Comparison of ENCODE assay signal across 1 cellular context in the genomic region with DNA sequence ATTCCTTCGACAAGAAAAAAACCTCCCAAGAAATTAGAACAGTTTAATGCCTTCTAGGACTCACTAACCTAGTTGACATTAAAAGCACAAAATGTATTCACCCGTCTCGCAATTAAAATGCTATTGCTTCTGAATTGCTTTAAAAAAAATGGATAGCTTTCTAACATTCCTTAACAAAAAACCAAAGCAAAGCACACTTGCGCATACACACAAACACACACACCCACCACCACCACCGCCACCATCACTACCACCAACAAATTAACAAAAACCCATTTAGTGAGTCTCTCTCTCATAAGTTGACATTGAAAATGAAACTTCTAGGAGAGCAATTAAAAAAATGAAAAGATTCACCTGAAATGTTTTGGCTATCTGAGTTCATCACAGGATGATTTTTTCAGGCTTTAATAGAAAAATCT.
TF ChIP-seq lines count a peak whose summit lies in the region.

No MANE protein-coding gene starts in this region.

TF ChIP-seq in WTC11, 78 proteins besides CTCF, POLR2A, EP300 and RAD21 (continued from another document):
- TF ChIP-seq, protein P1, sequence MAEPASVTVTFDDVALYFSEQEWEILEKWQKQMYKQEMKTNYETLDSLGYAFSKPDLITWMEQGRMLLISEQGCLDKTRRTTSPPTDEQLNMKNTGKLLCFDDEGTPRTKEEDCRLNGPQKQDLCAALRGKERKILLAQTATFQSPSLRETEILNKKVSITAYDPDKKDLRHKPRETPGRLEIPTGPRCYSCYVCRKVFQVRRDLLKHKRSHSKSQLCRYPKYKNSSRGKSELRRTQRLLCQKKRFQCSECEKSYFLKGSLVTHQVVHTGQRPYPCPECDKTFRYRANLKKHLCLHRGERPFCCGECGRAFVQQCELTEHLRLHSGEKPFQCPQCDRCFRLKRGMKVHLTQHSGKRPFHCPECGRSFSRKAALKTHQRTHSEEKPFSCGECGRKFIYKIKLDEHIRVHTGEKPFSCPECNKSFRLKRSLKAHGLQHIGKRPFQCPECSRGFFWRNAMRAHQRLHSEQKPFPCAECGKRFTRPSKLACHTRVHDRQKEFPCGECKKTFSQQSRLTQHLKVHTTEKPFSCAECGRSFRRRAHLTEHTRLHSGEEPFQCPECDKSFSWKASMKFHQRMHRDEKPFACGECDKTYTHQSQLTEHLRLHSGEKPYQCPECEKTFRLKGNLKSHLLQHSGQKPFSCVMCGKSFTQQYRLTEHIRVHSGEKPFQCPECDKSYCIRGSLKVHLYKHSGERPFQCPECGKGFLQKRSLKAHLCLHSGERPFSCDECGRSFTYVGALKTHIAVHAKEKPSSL (CRISPR knock-in tag; conservative IDR thresholded peaks at IDR 0.05): no peak
- TF ChIP-seq NFYB (CRISPR knock-in tag; conservative IDR thresholded peaks at IDR 0.05; ENCODE audit: low read depth) (no peak), ZNF138 (CRISPR knock-in tag; conservative IDR thresholded peaks at IDR 0.05) (no peak), ZNF121 (CRISPR knock-in tag; IDR thresholded peaks at IDR 0.05) (no peak), RELA (CRISPR knock-in tag; IDR thresholded peaks at IDR 0.05; ENCODE audit: borderline replicate concordance) (no peak), ZNF423 (CRISPR knock-in tag; IDR thresholded peaks at IDR 0.05) (no peak)
- TF ChIP-seq, protein P2, sequence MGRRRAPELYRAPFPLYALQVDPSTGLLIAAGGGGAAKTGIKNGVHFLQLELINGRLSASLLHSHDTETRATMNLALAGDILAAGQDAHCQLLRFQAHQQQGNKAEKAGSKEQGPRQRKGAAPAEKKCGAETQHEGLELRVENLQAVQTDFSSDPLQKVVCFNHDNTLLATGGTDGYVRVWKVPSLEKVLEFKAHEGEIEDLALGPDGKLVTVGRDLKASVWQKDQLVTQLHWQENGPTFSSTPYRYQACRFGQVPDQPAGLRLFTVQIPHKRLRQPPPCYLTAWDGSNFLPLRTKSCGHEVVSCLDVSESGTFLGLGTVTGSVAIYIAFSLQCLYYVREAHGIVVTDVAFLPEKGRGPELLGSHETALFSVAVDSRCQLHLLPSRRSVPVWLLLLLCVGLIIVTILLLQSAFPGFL (CRISPR knock-in tag; IDR thresholded peaks at IDR 0.05; ENCODE audit: borderline replicate concordance): no peak
- TF ChIP-seq, protein P3, sequence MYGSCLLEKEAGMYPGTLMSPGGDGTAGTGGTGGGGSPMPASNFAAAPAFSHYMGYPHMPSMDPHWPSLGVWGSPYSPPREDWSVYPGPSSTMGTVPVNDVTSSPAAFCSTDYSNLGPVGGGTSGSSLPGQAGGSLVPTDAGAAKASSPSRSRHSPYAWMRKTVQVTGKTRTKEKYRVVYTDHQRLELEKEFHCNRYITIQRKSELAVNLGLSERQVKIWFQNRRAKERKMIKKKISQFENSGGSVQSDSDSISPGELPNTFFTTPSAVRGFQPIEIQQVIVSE (CRISPR knock-in tag; IDR thresholded peaks at IDR 0.05; ENCODE audit: borderline replicate concordance): no peak
- TF ChIP-seq, protein P4, sequence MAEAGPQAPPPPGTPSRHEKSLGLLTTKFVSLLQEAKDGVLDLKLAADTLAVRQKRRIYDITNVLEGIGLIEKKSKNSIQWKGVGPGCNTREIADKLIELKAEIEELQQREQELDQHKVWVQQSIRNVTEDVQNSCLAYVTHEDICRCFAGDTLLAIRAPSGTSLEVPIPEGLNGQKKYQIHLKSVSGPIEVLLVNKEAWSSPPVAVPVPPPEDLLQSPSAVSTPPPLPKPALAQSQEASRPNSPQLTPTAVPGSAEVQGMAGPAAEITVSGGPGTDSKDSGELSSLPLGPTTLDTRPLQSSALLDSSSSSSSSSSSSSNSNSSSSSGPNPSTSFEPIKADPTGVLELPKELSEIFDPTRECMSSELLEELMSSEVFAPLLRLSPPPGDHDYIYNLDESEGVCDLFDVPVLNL (CRISPR knock-in tag; IDR thresholded peaks at IDR 0.05; ENCODE audit: borderline replicate concordance, low read depth): no peak
- TF ChIP-seq, protein P5, sequence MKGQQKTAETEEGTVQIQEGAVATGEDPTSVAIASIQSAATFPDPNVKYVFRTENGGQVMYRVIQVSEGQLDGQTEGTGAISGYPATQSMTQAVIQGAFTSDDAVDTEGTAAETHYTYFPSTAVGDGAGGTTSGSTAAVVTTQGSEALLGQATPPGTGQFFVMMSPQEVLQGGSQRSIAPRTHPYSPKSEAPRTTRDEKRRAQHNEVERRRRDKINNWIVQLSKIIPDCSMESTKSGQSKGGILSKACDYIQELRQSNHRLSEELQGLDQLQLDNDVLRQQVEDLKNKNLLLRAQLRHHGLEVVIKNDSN (CRISPR knock-in tag; IDR thresholded peaks at IDR 0.05): no peak
- TF ChIP-seq, protein P6, sequence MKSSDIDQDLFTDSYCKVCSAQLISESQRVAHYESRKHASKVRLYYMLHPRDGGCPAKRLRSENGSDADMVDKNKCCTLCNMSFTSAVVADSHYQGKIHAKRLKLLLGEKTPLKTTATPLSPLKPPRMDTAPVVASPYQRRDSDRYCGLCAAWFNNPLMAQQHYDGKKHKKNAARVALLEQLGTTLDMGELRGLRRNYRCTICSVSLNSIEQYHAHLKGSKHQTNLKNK (CRISPR knock-in tag; IDR thresholded peaks at IDR 0.05): no peak
